In genomic region chr6:129491436-129491835, GRCh38 we compare ENCODE assay signal across 8 cellular contexts.
DNase-seq lines count a peak whose midpoint lies in the region; ATAC-seq and TF ChIP-seq lines count a peak whose summit lies in the region.

No MANE protein-coding gene starts in this region.

- peak overlapping the region; percentile 86; the same call in 1 of the 2 replicates for H3K23ac ChIP-seq in IMR-90 (ENCODE audit: low read depth, low read length)

- TF ChIP-seq POLR2A in IMR-90 (IDR thresholded peaks at IDR 0.05; ENCODE audit: low read depth, low read length) (no peak), gastrocnemius medialis (IDR thresholded peaks at IDR 0.05) (no peak)

- peaks cover 15% of the 10 kb centered on the region for H3K4me1 ChIP-seq in IMR-90 (ENCODE audit: control insufficient read depth, insufficient read depth, low read length)
- no peaks in the 10 kb centered on the region for H3K4me1 ChIP-seq in colonic mucosa
- peaks cover 23 to 34% of the 10 kb centered on the region in 2 donors for H3K4me1 ChIP-seq in gastrocnemius medialis

- peak overlapping the region; percentile 85 to 96 for H4K8ac ChIP-seq in IMR-90 (ENCODE audit: low read depth in 2 of 2, low read length in 2 of 2)

- POLR2A ChIA-PET in IMR-90 (lab: Charles Lee; ENCODE audit: unreplicated experiment): no interaction called here

- no peaks in the 10 kb centered on the region for H3K36me3 ChIP-seq in IMR-90 (ENCODE audit: control insufficient read depth, insufficient read depth, low read length)
- no peaks in the 10 kb centered on the region for H3K36me3 ChIP-seq in colonic mucosa
- peaks cover 0 to 7% of the 10 kb centered on the region in 2 donors for H3K36me3 ChIP-seq in gastrocnemius medialis

- H3K9me3 ChIP-seq in IMR-90 (ENCODE audit: control insufficient read depth, insufficient read depth, low read length) (no peaks in the 10 kb centered on the region), colonic mucosa (no peaks in the 10 kb centered on the region), gastrocnemius medialis (no peaks in the 10 kb centered on the region)

- H3K27ac ChIP-seq in IMR-90 (ENCODE audit: insufficient read depth, low read length) (peak overlapping the region; percentile 99), colonic mucosa (peak overlapping the region; percentile 84), gastrocnemius medialis (peak overlapping the region; percentile 71 to 83 (median 80))

- H3K18ac ChIP-seq in IMR-90 (ENCODE audit: low read depth, low read length): peak overlapping the region; percentile 59

- H3K27me3 ChIP-seq in IMR-90 (ENCODE audit: control insufficient read depth, insufficient read depth, low read length) (no peaks in the 10 kb centered on the region), colonic mucosa (no peaks in the 10 kb centered on the region), gastrocnemius medialis (no peaks in the 10 kb centered on the region)

- peak overlapping the region; percentile 91 for H2AK9ac ChIP-seq in IMR-90 (replicated peaks; ENCODE audit: low read depth, low read length, poor library complexity)

- H3K56ac ChIP-seq in IMR-90 (ENCODE audit: extremely low read depth, insufficient read depth, low read length): peak overlapping the region; percentile 88

- H3K79me1 ChIP-seq in IMR-90 (ENCODE audit: low read depth in 1 of 2, low read length in 2 of 2): no peaks in the 10 kb centered on the region

- H2AFZ ChIP-seq in IMR-90 (replicated peaks; ENCODE audit: low read length, poor library complexity): peak overlapping the region; percentile 27

- intact Hi-C loops in IMR-90 (cut with micrococcal nuclease) (no loop called here), colonic mucosa (cut with DNase I) (no loop called here), gastrocnemius medialis (cut with DNase I; ENCODE audit: low total_unique reads) (loop anchor here (5.0 to 10.0 kb wide), 2 partner anchors 533 to 999 kb away; no protein-coding TSS in a partner anchor), posterior cingulate gyrus (cut with DNase I) (loop anchor here (10.0 kb wide), 1 partner anchor 533 kb away; no protein-coding TSS in a partner anchor)

- H3K4me3 ChIP-seq in IMR-90 (ENCODE audit: insufficient read depth, low read depth, low read length) (no peak overlapping the region), colonic mucosa (no peak overlapping the region), gastrocnemius medialis (no peak overlapping the region)

- peak overlapping the region; percentile 98 for H2BK15ac ChIP-seq in IMR-90 (ENCODE audit: low read depth, low read length)

- CTCF ChIA-PET in IMR-90 (lab: Yijun Ruan, JAX): no interaction called here

- dilution Hi-C loops in IMR-90 (cut with HindIII; ENCODE audit: low sequenced_read_pairs, unreplicated experiment): no loop called here

- BruUV-seq in IMR-90 (replicated peaks; lab: Mats Ljungman, UMichigan): no TSS peak

- TF ChIP-seq CTCF in IMR-90 (conservative IDR thresholded peaks at IDR 0.05; ENCODE audit: low read depth, low read length) (no peak), colonic mucosa (IDR thresholded peaks at IDR 0.05) (no peak), gastrocnemius medialis (IDR thresholded peaks at IDR 0.05 in 4 of 5, conservative IDR thresholded peaks at IDR 0.05 in 1 of 5) (no peak)

- peak overlapping the region; percentile 99 for H2AK5ac ChIP-seq in IMR-90 (ENCODE audit: low read depth, low read length)

- ATAC-seq in GM19351 (IDR thresholded peaks at IDR 0.05; ENCODE audit: unreplicated experiment): peak; percentile 2
- ATAC-seq in IMR-90 (ENCODE audit: low read depth): peak; percentile 4; the same call in 1 of the 2 replicates
- ATAC-seq in gastrocnemius medialis: peak; percentile 18 to 20

- peak overlapping the region; percentile 84 for H3K4me2 ChIP-seq in IMR-90 (ENCODE audit: low read depth, low read length)

- in situ Hi-C loops in IMR-90 (cut with MboI; ENCODE audit: low sequenced_read_pairs): loop anchor here (10.0 kb wide), 2 partner anchors 273 to 533 kb away; no protein-coding TSS in a partner anchor
- in situ Hi-C loops in gastrocnemius medialis (cut with MboI; ENCODE audit: low sequenced_read_pairs in 4 of 4): loop anchor here in 2 of 4 donors (25.0 kb wide), 1 partner anchor 246 kb away; no protein-coding TSS in a partner anchor

- H4K91ac ChIP-seq in IMR-90 (ENCODE audit: insufficient read depth, low read depth, low read length): peak overlapping the region; percentile 95

- DNase-seq in IMR-90: peak; percentile 16
- no peak for DNase-seq in colonic mucosa
- DNase-seq in gastrocnemius medialis: no peak
- DNase-seq in activated gamma-delta T cell treated with Interleukin-2 at 50 U/mL for 16 hours: no peak
- no peak for DNase-seq in posterior cingulate gyrus
- DNase-seq in HPDE6-E6E7 (ENCODE audit: extremely low spot score): no peak
- no peak for DNase-seq in HUDEP-2 (lab: John Stamatoyannopoulos, UW; ENCODE audit: unreplicated experiment in 76 of 76)

- H3K9me1 ChIP-seq in IMR-90 (ENCODE audit: insufficient read depth, low read length): peaks cover 3% of the 10 kb centered on the region

- peak overlapping the region; percentile 55 for H4K5ac ChIP-seq in IMR-90 (ENCODE audit: low read depth, low read length)

- WGBS in IMR-90 (ENCODE audit: extremely low coverage in 2 of 2, insufficient read length in 1 of 2), 2 experiments: 100% methylated on average over 2 of the region's 6 CpGs; no CpG with 5 or more reads in 1 of the 2 experiments

- TF ChIP-seq RAD21 in IMR-90 (IDR thresholded peaks at IDR 0.05; ENCODE audit: low read length): no peak

- H3K4ac ChIP-seq in IMR-90 (ENCODE audit: low read depth, low read length): peak overlapping the region; percentile 97

- H2BK20ac ChIP-seq in IMR-90 (ENCODE audit: low read depth, low read length): peak overlapping the region; percentile 100

- H2BK5ac ChIP-seq in IMR-90 (ENCODE audit: low read depth, low read length, poor library complexity, severe bottlenecking): peak overlapping the region; percentile 98

- H2BK120ac ChIP-seq in IMR-90 (ENCODE audit: low read depth, low read length): peak overlapping the region; percentile 98

- H3K9ac ChIP-seq in IMR-90 (ENCODE audit: low read depth, low read length) (peak overlapping the region; percentile 55; the same call in 1 of the 2 replicates), colonic mucosa (ENCODE audit: low read depth in 2 of 2, low read length in 2 of 2) (no peak overlapping the region)

- H4K20me1 ChIP-seq in IMR-90 (ENCODE audit: insufficient read depth, low read length): no peaks in the 10 kb centered on the region

- peak overlapping the region; percentile 91 for H3K14ac ChIP-seq in IMR-90 (replicated peaks; ENCODE audit: low read depth, low read length)

TF ChIP-seq in IMR-90, 13 proteins besides CTCF, POLR2A, EP300 and RAD21:
- TF ChIP-seq CEBPB (IDR thresholded peaks at IDR 0.05; ENCODE audit: low read depth, low read length) (no peak), RCOR1 (IDR thresholded peaks at IDR 0.05; ENCODE audit: insufficient replicate concordance, low read length) (no peak), MAZ (IDR thresholded peaks at IDR 0.05; ENCODE audit: borderline replicate concordance, low read depth, low read length) (no peak), BHLHE40 (IDR thresholded peaks at IDR 0.05; ENCODE audit: low read depth, low read length) (no peak), RFX5 (IDR thresholded peaks at IDR 0.05; ENCODE audit: low read depth, low read length) (no peak), CHD1 (IDR thresholded peaks at IDR 0.05; ENCODE audit: low read depth, low read length) (no peak)
- TF ChIP-seq, protein P1, sequence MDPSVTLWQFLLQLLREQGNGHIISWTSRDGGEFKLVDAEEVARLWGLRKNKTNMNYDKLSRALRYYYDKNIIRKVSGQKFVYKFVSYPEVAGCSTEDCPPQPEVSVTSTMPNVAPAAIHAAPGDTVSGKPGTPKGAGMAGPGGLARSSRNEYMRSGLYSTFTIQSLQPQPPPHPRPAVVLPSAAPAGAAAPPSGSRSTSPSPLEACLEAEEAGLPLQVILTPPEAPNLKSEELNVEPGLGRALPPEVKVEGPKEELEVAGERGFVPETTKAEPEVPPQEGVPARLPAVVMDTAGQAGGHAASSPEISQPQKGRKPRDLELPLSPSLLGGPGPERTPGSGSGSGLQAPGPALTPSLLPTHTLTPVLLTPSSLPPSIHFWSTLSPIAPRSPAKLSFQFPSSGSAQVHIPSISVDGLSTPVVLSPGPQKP (IDR thresholded peaks at IDR 0.05; ENCODE audit: borderline replicate concordance, low read depth, low read length): no peak

Comparison
In these comparisons a context has a peak if more than half of its experiments do, and no peak if none do; other contexts are left out.
1. intact Hi-C loops: an anchor here in gastrocnemius medialis (5.0 to 10.0 kb wide) and posterior cingulate gyrus (10.0 kb wide); none called in IMR-90 and colonic mucosa.